10 cellular contexts compared by ENCODE assay signal in genomic region chr17:9244066-9245052, GRCh38.
A peak's percentile ranks its signal among the peaks of the same experiment; 100 is the strongest.
DNase-seq lines count a peak whose midpoint lies in the region; ATAC-seq and TF ChIP-seq lines count a peak whose summit lies in the region.
"Had no signal": no experiment of that assay in that cellular context is flagged by ENCODE, and none has a peak within 500 bp of the region (broad histone marks: within the 10 kb centered on the region; RNA-seq: fewer than 3 reads in every experiment).

No MANE protein-coding gene starts in this region.

- H3K9me3 ChIP-seq in aorta (ENCODE audit: control insufficient read depth, low read length) (no peaks in the 10 kb centered on the region), WERI-Rb-1 (ENCODE audit: severe bottlenecking) (no peaks in the 10 kb centered on the region)
- H3K9me3 ChIP-seq: left lung had no signal

- no peaks in the 10 kb centered on the region for H3K36me3 ChIP-seq in aorta (ENCODE audit: control insufficient read depth in 1 of 2, insufficient read depth in 2 of 2, low read length in 1 of 2)
- no peaks in the 10 kb centered on the region for H3K36me3 ChIP-seq in WERI-Rb-1

- H3K9me3 Mint-ChIP-seq in nephron: no peaks in the 10 kb centered on the region

- ATAC-seq in Right ventricle myocardium superior (ENCODE audit: poor library complexity) (no peak), aorta (ENCODE audit: low FRiP score) (no peak)
- ATAC-seq: left lung had no signal

- H3K4me1 Mint-ChIP-seq in nephron: peaks cover 41% of the 10 kb centered on the region

- TF ChIP-seq CTCF in nephron (IDR thresholded peaks at IDR 0.05; ENCODE audit: unreplicated experiment in 3 of 3): no peak
- TF ChIP-seq CTCF in WERI-Rb-1 (IDR thresholded peaks at IDR 0.05; ENCODE audit: low read depth, low read length): no peak

- H3K4me3 ChIP-seq in aorta (ENCODE audit: low read length in 2 of 2) (no peak overlapping the region), WERI-Rb-1 (ENCODE audit: low read depth, low read length) (no peak overlapping the region)
- H3K4me3 ChIP-seq: left lung had no signal

- peak overlapping the region; percentile 37 to 87 for H3K27ac ChIP-seq in aorta (ENCODE audit: low read depth in 1 of 2, low read length in 2 of 2)
- no peak overlapping the region for H3K27ac ChIP-seq in WERI-Rb-1
- H3K27ac ChIP-seq: left lung had no signal

- intact Hi-C loops in Right ventricle myocardium superior (cut with DNase I): no loop called here
- intact Hi-C loops in cardiac septum (cut with DNase I): loop anchor here (5.0 kb wide), 1 partner anchor 222 kb away; the partner anchor contains the start of gene NTN1
- intact Hi-C loops in aorta (cut with DNase I): loop anchor here in 1 of 2 donors (5.0 kb wide), 1 partner anchor 82 kb away; no protein-coding TSS in a partner anchor

- WGBS in aorta, 2 donors: 21 to 26% methylated on average over 21 of the region's 21 CpGs

- H3K4me3 Mint-ChIP-seq in nephron: no peak overlapping the region

- DNase-seq in Right ventricle myocardium superior (peak; percentile 60), cardiac septum (ENCODE audit: low spot score) (no peak), epidermal melanocyte (ENCODE audit: insufficient read length, low spot score) (peak; percentile 80), aorta (peak; percentile 77 to 91), WERI-Rb-1 (no peak), NCI-H1092 (lab: John Stamatoyannopoulos, UW) (no peak)
- DNase-seq in stimulated activated CD4-positive, alpha-beta T cell treated with anti-CD3 and anti-CD28 coated beads, Interleukin-2, amount 100 ng/mL, for 48 hours: no peak
- DNase-seq: NCI-H146 had no signal

- peaks cover 3% of the 10 kb centered on the region for H3K36me3 Mint-ChIP-seq in nephron (ENCODE audit: low read depth)

- no peaks in the 10 kb centered on the region for H3K27me3 ChIP-seq in aorta (ENCODE audit: control insufficient read depth in 1 of 2, insufficient read depth in 2 of 2, low read length in 1 of 2)
- H3K27me3 ChIP-seq in WERI-Rb-1 (ENCODE audit: insufficient read depth, low read depth, severe bottlenecking): no peaks in the 10 kb centered on the region

- H3K27ac Mint-ChIP-seq in nephron: peak overlapping the region; percentile 22 to 84 (median 81)

- H3K4me1 ChIP-seq in aorta (ENCODE audit: control insufficient read depth in 1 of 2, insufficient read depth in 2 of 2, low read length in 2 of 2): peaks cover 0 to 4% of the 10 kb centered on the region in 2 donors

- peaks cover 1% of the 10 kb centered on the region for H3K27me3 Mint-ChIP-seq in nephron (ENCODE audit: low read depth)

Comparison
In these comparisons a context has a peak if more than half of its experiments do, and no peak if none do; other contexts are left out.
1. DNase-seq: peak in Right ventricle myocardium superior (single experiment), epidermal melanocyte (single experiment) and aorta (2 of 2); none in cardiac septum (single experiment), WERI-Rb-1 (single experiment), NCI-H1092 (single experiment) and stimulated activated CD4-positive, alpha-beta T cell treated with anti-CD3 and anti-CD28 coated beads, Interleukin-2, amount 100 ng/mL, for 48 hours (0 of 2).